ENCODE assay signal across 12 cellular contexts in the genomic region with DNA sequence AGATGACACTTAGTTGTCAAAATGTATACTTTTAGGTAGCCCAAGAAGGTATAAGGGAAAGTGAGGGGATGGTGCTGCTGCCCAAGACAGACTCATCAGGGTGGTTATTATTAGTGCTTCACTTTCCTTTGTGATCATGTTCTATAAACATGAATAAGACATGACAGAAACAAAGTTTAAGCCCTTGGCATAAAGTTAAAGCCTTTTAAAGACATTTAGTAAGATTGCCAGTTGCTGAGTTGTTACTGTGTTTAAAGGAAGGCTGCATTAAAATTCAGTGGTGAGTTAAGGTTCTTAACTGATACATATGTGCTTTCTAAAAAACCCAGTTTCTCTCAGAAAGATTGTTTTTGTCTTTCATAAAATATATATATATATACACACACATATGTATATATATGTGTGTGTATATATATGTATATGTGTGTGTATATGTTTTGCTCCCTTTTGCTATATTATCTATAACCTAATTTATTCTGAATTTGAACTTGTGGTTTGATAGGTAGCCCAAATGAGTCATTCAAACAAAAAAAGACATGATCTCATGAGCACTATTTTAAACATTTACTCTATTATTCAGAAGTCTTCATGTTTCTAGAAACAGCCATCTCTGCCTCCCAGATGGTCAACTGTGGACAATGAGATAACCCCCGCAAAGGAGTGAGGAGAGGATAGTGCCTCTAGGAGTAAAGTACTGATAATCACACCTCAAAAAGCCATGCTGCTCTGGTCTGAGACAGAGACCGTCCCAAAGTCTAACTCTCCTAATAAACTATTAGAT.
DNase-seq lines count a peak whose midpoint lies in the region; ATAC-seq and TF ChIP-seq lines count a peak whose summit lies in the region.
"Had no signal": no experiment of that assay in that cellular context is flagged by ENCODE, and none has a peak within 500 bp of the region (broad histone marks: within the 10 kb centered on the region; RNA-seq: fewer than 3 reads in every experiment).

No MANE protein-coding gene starts in this region.

- H3F3A ChIP-seq in GM23338 (replicated peaks; ENCODE audit: low read depth) (no peaks in the 10 kb centered on the region), SK-N-SH (replicated peaks; ENCODE audit: insufficient read depth) (peaks cover 14% of the 10 kb centered on the region)

- CTCF ChIA-PET in SK-N-SH (lab: Yijun Ruan, JAX), result no interaction called here

- H3K27me3 ChIP-seq in GM23338 (ENCODE audit: insufficient read depth) (no peaks in the 10 kb centered on the region), SK-N-SH (ENCODE audit: insufficient read depth) (no peaks in the 10 kb centered on the region), rectal smooth muscle tissue (ENCODE audit: control insufficient read depth, insufficient read depth, low read length) (no peaks in the 10 kb centered on the region)

- no peaks in the 10 kb centered on the region; the same call in 2 of the 3 replicates for H3K4me1 Mint-ChIP-seq in GM23338

- H3K79me2 ChIP-seq in GM23338 (replicated peaks; ENCODE audit: insufficient read depth), result no peaks in the 10 kb centered on the region
- no peaks in the 10 kb centered on the region for H3K79me2 ChIP-seq in SK-N-SH (ENCODE audit: insufficient read depth)

- no peaks in the 10 kb centered on the region for H3K9me3 ChIP-seq in SK-N-SH
- H3K9me3 ChIP-seq: thoracic aorta had no signal

- H3K27ac ChIP-seq in GM23338 (ENCODE audit: low read depth) (no peak overlapping the region), SK-N-SH (ENCODE audit: low read depth in 2 of 2, low read length in 1 of 2) (peak overlapping the region; percentile 88 to 90), rectal smooth muscle tissue (ENCODE audit: low read depth, low read length) (peak overlapping the region; percentile 24)
- H3K27ac ChIP-seq: thoracic aorta had no signal

- H3K4me1 ChIP-seq in GM23338 (ENCODE audit: insufficient read depth), result no peaks in the 10 kb centered on the region
- H3K4me1 ChIP-seq in SK-N-SH (ENCODE audit: control insufficient read depth in 1 of 2, insufficient read depth in 2 of 2, low read depth in 1 of 2, low read length in 1 of 2), result peaks cover 5 to 12% of the 10 kb centered on the region in 2 experiments; a peak in 3 of 4 replicates
- peaks cover 12% of the 10 kb centered on the region for H3K4me1 ChIP-seq in rectal smooth muscle tissue (ENCODE audit: control insufficient read depth, insufficient read depth, low read length)

- 14% methylated on average over 2 of the region's 2 CpGs for WGBS in SK-N-SH (ENCODE audit: low lambda C conversion rate)

- H3K27me3 Mint-ChIP-seq in GM23338 (ENCODE audit: insufficient read depth, low read depth, poor library complexity), result no peaks in the 10 kb centered on the region

- H3K9ac ChIP-seq in SK-N-SH (peak overlapping the region; percentile 32; the same call in 1 of the 2 replicates), rectal smooth muscle tissue (ENCODE audit: low read length) (no peak overlapping the region)

- H3K36me3 ChIP-seq in GM23338 (ENCODE audit: insufficient read depth), result no peaks in the 10 kb centered on the region
- H3K36me3 ChIP-seq in SK-N-SH (replicated peaks in 1 of 2; ENCODE audit: control insufficient read depth in 1 of 2, insufficient read depth in 2 of 2, low read length in 1 of 2), result no peaks in the 10 kb centered on the region
- H3K36me3 ChIP-seq in rectal smooth muscle tissue (ENCODE audit: control insufficient read depth, insufficient read depth, low read length), result no peaks in the 10 kb centered on the region
- H3K36me3 ChIP-seq: thoracic aorta had no signal

- DNase-seq in GM23338 (ENCODE audit: low spot score), result no peak
- no peak for DNase-seq in SK-N-SH
- DNase-seq in fibroblast of pulmonary artery (ENCODE audit: low read depth), result peak; percentile 48
- DNase-seq in activated CD4-positive, alpha-beta T cell treated with anti-CD3 and anti-CD28 coated beads, Interleukin-2, amount 50 U/mL, for 4 hours, result no peak
- DNase-seq in RPMI8226, result no peak
- DNase-seq: effector CD8-positive, alpha-beta T cell; NCI-H345; SHP77 had no signal

- ATAC-seq in GM23338 (no peak), HG02678 (IDR thresholded peaks at IDR 0.05; ENCODE audit: unreplicated experiment) (no peak), HG02884 (IDR thresholded peaks at IDR 0.05; ENCODE audit: unreplicated experiment) (no peak)

- peak in 1 of 2 experiments; percentile 36; a peak in 1 of 4 replicates for TF ChIP-seq EP300 in SK-N-SH (IDR thresholded peaks at IDR 0.05; ENCODE audit: borderline replicate concordance in 1 of 2, low read depth in 1 of 2, low read length in 1 of 2)

- no peak overlapping the region for H3K4me3 Mint-ChIP-seq in GM23338

- H2AFZ ChIP-seq in GM23338, result peak overlapping the region; percentile 60; the same call in 1 of the 2 replicates
- no peak overlapping the region for H2AFZ ChIP-seq in SK-N-SH (ENCODE audit: low read depth)

- no peaks in the 10 kb centered on the region for H4K20me1 ChIP-seq in GM23338 (replicated peaks; ENCODE audit: insufficient read depth)
- H4K20me1 ChIP-seq in SK-N-SH (ENCODE audit: insufficient read depth), result no peaks in the 10 kb centered on the region

- no peak for TF ChIP-seq RAD21 in SK-N-SH (IDR thresholded peaks at IDR 0.05; ENCODE audit: low read length)

- H3K4me2 ChIP-seq in GM23338, result no peak overlapping the region
- peak overlapping the region; percentile 60 for H3K4me2 ChIP-seq in SK-N-SH

- H3K4me3 ChIP-seq in GM23338, result no peak overlapping the region
- 0 out of 4 replicates have a peak overlapping the region, but pooled peaks of 1 of the 2 experiments have one; percentile 18 for H3K4me3 ChIP-seq in SK-N-SH (ENCODE audit: low read depth in 2 of 2, low read length in 1 of 2)
- no peak overlapping the region for H3K4me3 ChIP-seq in fibroblast of pulmonary artery (replicated peaks; ENCODE audit: low read depth, low read length)
- H3K4me3 ChIP-seq in rectal smooth muscle tissue (ENCODE audit: low read length), result no peak overlapping the region
- H3K4me3 ChIP-seq: thoracic aorta had no signal

- no peaks in the 10 kb centered on the region for H3K9me3 Mint-ChIP-seq in GM23338

- no peaks in the 10 kb centered on the region for H3K36me3 Mint-ChIP-seq in GM23338 (ENCODE audit: low read depth)

- POLR2A ChIA-PET in SK-N-SH (lab: Yijun Ruan, JAX), result no interaction called here

- TF ChIP-seq CTCF in GM23338 (conservative IDR thresholded peaks at IDR 0.05; ENCODE audit: low read depth in 2 of 2), result no peak
- TF ChIP-seq CTCF in SK-N-SH (IDR thresholded peaks at IDR 0.05), result no peak
- no peak for TF ChIP-seq CTCF in fibroblast of pulmonary artery (IDR thresholded peaks at IDR 0.05; ENCODE audit: low read length, missing control alignments)

- H3K9me2 ChIP-seq in GM23338 (ENCODE audit: insufficient read depth), result 0 out of 2 replicates have a peak, but pooled peaks cover 2% of the 10 kb centered on the region
- H3K9me2 ChIP-seq in SK-N-SH, result no peaks in the 10 kb centered on the region

- H3K27ac Mint-ChIP-seq in GM23338, result no peak overlapping the region

TF ChIP-seq in GM23338, 12 proteins besides CTCF, POLR2A, EP300 and RAD21 (continues in another document):
- no peak for TF ChIP-seq JUNB (IDR thresholded peaks at IDR 0.05; ENCODE audit: unreplicated experiment)
- TF ChIP-seq NANOG (IDR thresholded peaks at IDR 0.05; ENCODE audit: borderline replicate concordance), result no peak
- no peak for TF ChIP-seq ZNF331 (CRISPR knock-in tag; IDR thresholded peaks at IDR 0.05; ENCODE audit: low read depth)
- TF ChIP-seq, protein P1, sequence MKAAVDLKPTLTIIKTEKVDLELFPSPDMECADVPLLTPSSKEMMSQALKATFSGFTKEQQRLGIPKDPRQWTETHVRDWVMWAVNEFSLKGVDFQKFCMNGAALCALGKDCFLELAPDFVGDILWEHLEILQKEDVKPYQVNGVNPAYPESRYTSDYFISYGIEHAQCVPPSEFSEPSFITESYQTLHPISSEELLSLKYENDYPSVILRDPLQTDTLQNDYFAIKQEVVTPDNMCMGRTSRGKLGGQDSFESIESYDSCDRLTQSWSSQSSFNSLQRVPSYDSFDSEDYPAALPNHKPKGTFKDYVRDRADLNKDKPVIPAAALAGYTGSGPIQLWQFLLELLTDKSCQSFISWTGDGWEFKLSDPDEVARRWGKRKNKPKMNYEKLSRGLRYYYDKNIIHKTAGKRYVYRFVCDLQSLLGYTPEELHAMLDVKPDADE (IDR thresholded peaks at IDR 0.05), result no peak

TF ChIP-seq in SK-N-SH, 30 proteins besides CTCF, POLR2A, EP300 and RAD21:
- TF ChIP-seq FOSL2 (IDR thresholded peaks at IDR 0.05; ENCODE audit: borderline replicate concordance, low read depth) (peak; percentile 57; the same call in 1 of the 2 replicates), POLR2AphosphoS5 (IDR thresholded peaks at IDR 0.05; ENCODE audit: low read depth, low read length) (peak; percentile 14; the same call in 1 of the 2 replicates), RCOR1 (IDR thresholded peaks at IDR 0.05; ENCODE audit: low read length) (no peak), USF1 (IDR thresholded peaks at IDR 0.05; ENCODE audit: borderline replicate concordance, low read depth) (no peak), TCF12 (IDR thresholded peaks at IDR 0.05) (peak; percentile 50; the same call in 1 of the 2 replicates), MEF2A (IDR thresholded peaks at IDR 0.05; ENCODE audit: borderline replicate concordance, low read depth) (peak; percentile 96), JUND (IDR thresholded peaks at IDR 0.05) (peak; percentile 43; the same call in 1 of the 2 replicates), MAX (IDR thresholded peaks at IDR 0.05; ENCODE audit: low read depth) (0 out of 2 replicates have a peak, but pooled peaks have one; percentile 9)
- TF ChIP-seq, protein P2, sequence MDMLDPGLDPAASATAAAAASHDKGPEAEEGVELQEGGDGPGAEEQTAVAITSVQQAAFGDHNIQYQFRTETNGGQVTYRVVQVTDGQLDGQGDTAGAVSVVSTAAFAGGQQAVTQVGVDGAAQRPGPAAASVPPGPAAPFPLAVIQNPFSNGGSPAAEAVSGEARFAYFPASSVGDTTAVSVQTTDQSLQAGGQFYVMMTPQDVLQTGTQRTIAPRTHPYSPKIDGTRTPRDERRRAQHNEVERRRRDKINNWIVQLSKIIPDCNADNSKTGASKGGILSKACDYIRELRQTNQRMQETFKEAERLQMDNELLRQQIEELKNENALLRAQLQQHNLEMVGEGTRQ (IDR thresholded peaks at IDR 0.05; ENCODE audit: borderline replicate concordance, low read depth, low read length), result no peak
TF ChIP-seq in SK-N-SH: peak in this region for 6.
